34 cellular contexts compared by ENCODE assay signal in genomic region chr6:146957443-146957842, GRCh38.
"Had no signal": no experiment of that assay in that cellular context is flagged by ENCODE, and none has a peak within 500 bp of the region (broad histone marks: within the 10 kb centered on the region; RNA-seq: fewer than 3 reads in every experiment).

No MANE protein-coding gene starts in this region.

- H3K9me3 Mint-ChIP-seq: activated CD8-positive, alpha-beta T cell treated with anti-CD3 and anti-CD28 coated beads for 36 hours; activated naive CD8-positive, alpha-beta T cell treated with anti-CD3 and anti-CD28 coated beads for 36 hours; activated T-cell treated with anti-CD3 and anti-CD28 coated beads, Interleukin-2, amount 50 U/mL, for 72 hours; activated T-helper 17 cell treated with anti-CD3 and anti-CD28 coated beads, Interleukin-2, amount 50 U/mL, for 72 hours; central memory CD8-positive, alpha-beta T cell; T-helper 2 cell treated with Interferon-gamma antibody and Interleukin-4, amounts not matched to agents 5 μg/mL and 100 μg/mL, for 36 hours had no signal

- FAIRE-seq: colon, TTC549 had no signal

- H3K36me3 Mint-ChIP-seq: activated naive CD8-positive, alpha-beta T cell treated with anti-CD3 and anti-CD28 coated beads for 36 hours had no signal

- H3K4me3 Mint-ChIP-seq: activated CD4-positive, alpha-beta T cell treated with anti-CD3 and anti-CD28 coated beads, Interleukin-2, amount 10 ng/mL, durations not matched to agents 24 days and 14 days; activated CD8-positive, alpha-beta T cell treated with anti-CD3 and anti-CD28 coated beads for 36 hours; activated naive CD8-positive, alpha-beta T cell treated with anti-CD3 and anti-CD28 coated beads for 36 hours; activated T-cell treated with anti-CD3 and anti-CD28 coated beads, Interleukin-2, amount 50 U/mL, for 72 hours; activated T-helper 17 cell treated with anti-CD3 and anti-CD28 coated beads, Interleukin-2, amount 50 U/mL, for 72 hours; central memory CD8-positive, alpha-beta T cell; T-helper 1 cell treated with Interleukin-12 subunit alpha and Interleukin-12 subunit beta and Interleukin-4 antibody, amounts not matched to agents 30 μg/mL and 1 μg/mL, for 36 hours; T-helper 2 cell treated with Interferon-gamma antibody and Interleukin-4, amounts not matched to agents 5 μg/mL and 100 μg/mL, for 36 hours had no signal

- H3K4me1 ChIP-seq: Peyer's patch, SJSA1 had no signal

- H3K9me3 ChIP-seq: Peyer's patch, SJSA1, SK-N-SH had no signal

- H3K27ac ChIP-seq: cardiac muscle cell, Peyer's patch, SJSA1 had no signal

- H3K4me3 ChIP-seq: cardiac muscle cell, Peyer's patch, SJSA1 had no signal

- H3K36me3 ChIP-seq: cardiac muscle cell, Peyer's patch, SJSA1 had no signal

- H3K4me1 Mint-ChIP-seq: activated CD4-positive, alpha-beta T cell treated with anti-CD3 and anti-CD28 coated beads, Interleukin-2, amount 10 ng/mL, durations not matched to agents 24 days and 14 days; activated naive CD8-positive, alpha-beta T cell treated with anti-CD3 and anti-CD28 coated beads for 36 hours; activated T-helper 17 cell treated with anti-CD3 and anti-CD28 coated beads, Interleukin-2, amount 50 U/mL, for 72 hours; central memory CD8-positive, alpha-beta T cell had no signal

- H3K27ac Mint-ChIP-seq: activated CD4-positive, alpha-beta T cell treated with anti-CD3 and anti-CD28 coated beads, Interleukin-2, amount 10 ng/mL, durations not matched to agents 24 days and 14 days; activated CD8-positive, alpha-beta T cell treated with anti-CD3 and anti-CD28 coated beads for 36 hours; activated naive CD8-positive, alpha-beta T cell treated with anti-CD3 and anti-CD28 coated beads for 36 hours; activated T-cell treated with anti-CD3 and anti-CD28 coated beads, Interleukin-2, amount 50 U/mL, for 72 hours; activated T-helper 17 cell treated with anti-CD3 and anti-CD28 coated beads, Interleukin-2, amount 50 U/mL, for 72 hours; T-helper 1 cell treated with Interleukin-12 subunit alpha and Interleukin-12 subunit beta and Interleukin-4 antibody, amounts not matched to agents 30 μg/mL and 1 μg/mL, for 36 hours; T-helper 2 cell treated with Interferon-gamma antibody and Interleukin-4, amounts not matched to agents 5 μg/mL and 100 μg/mL, for 36 hours had no signal

- H3K27me3 ChIP-seq: cardiac muscle cell, Peyer's patch, SJSA1 had no signal

- H3K27me3 Mint-ChIP-seq: activated CD4-positive, alpha-beta T cell treated with anti-CD3 and anti-CD28 coated beads, Interleukin-2, amount 10 ng/mL, durations not matched to agents 24 days and 14 days; activated CD8-positive, alpha-beta T cell treated with anti-CD3 and anti-CD28 coated beads for 36 hours; activated naive CD8-positive, alpha-beta T cell treated with anti-CD3 and anti-CD28 coated beads for 36 hours; activated T-helper 17 cell treated with anti-CD3 and anti-CD28 coated beads, Interleukin-2, amount 50 U/mL, for 72 hours; central memory CD8-positive, alpha-beta T cell had no signal

- DNase-seq: activated CD4-positive, alpha-beta T cell treated with anti-CD3 and anti-CD28 coated beads, Interleukin-2, amount 10 ng/mL, durations not matched to agents 24 days and 14 days; activated CD4-positive, alpha-beta T cell treated with anti-CD3 and anti-CD28 coated beads, Interleukin-2, amount 50 U/mL, for 4 hours; activated CD8-positive, alpha-beta T cell treated with anti-CD3 and anti-CD28 coated beads for 36 hours; activated effector memory CD4-positive, alpha-beta T cell treated with anti-CD3 and anti-CD28 coated beads, Interleukin-2, amount 50 U/mL, for 16 hours; activated naive CD4-positive, alpha-beta T cell; activated naive CD4-positive, alpha-beta T cell treated with anti-CD3 and anti-CD28 coated beads, Interleukin-2, amount 50 U/mL, for 16 hours; activated naive CD8-positive, alpha-beta T cell treated with anti-CD3 and anti-CD28 coated beads for 36 hours; activated T-cell treated with anti-CD3 and anti-CD28 coated beads, Interleukin-2, amount 50 U/mL, for 1 hour; activated T-cell treated with anti-CD3 and anti-CD28 coated beads, Interleukin-2, amount 50 U/mL, for 72 hours; amniotic stem cell; aorta; Karpas-422; KBM-7; NCI-H1105; NCI-H1417 treated with DMSO at 0.1 percent for 48 hours; NCI-H1694 treated with DMSO at 0.1 percent for 48 hours; NCI-H2029; NCI-H2107; NCI-H226; NCI-H524; NK-92 treated with Interleukin-12 subunit alpha and Interleukin-12 subunit beta, amount 100 ng/mL, for 24 hours; PC-3; Peyer's patch; RPMI8226; SHP77 treated with DMSO at 0.1 percent for 48 hours; SK-N-SH had no signal
